ENCODE assay signal across 1 cellular context in genomic region chr3:133548090-133548489, GRCh38.
TF ChIP-seq lines count a peak whose summit lies in the region.

No MANE protein-coding gene starts in this region.

TF ChIP-seq in HepG2, 621 proteins besides CTCF, POLR2A, EP300 and RAD21:
- no peak for TF ChIP-seq ZNF124 (CRISPR knock-in tag; IDR thresholded peaks at IDR 0.05)
- TF ChIP-seq AKNA (CRISPR knock-in tag; IDR thresholded peaks at IDR 0.05; ENCODE audit: borderline replicate concordance): no peak
- no peak for TF ChIP-seq CBX2 (IDR thresholded peaks at IDR 0.05; ENCODE audit: low read depth, low read length)
- TF ChIP-seq CBX2 (CRISPR knock-in tag; IDR thresholded peaks at IDR 0.05; ENCODE audit: low read depth): no peak
- no peak for TF ChIP-seq ZFY (CRISPR knock-in tag; IDR thresholded peaks at IDR 0.05)
- no peak for TF ChIP-seq EEA1 (CRISPR knock-in tag; IDR thresholded peaks at IDR 0.05; ENCODE audit: borderline replicate concordance)
- no peak for TF ChIP-seq SATB2 (CRISPR knock-in tag; IDR thresholded peaks at IDR 0.05)
- no peak for TF ChIP-seq ADNP (CRISPR knock-in tag; IDR thresholded peaks at IDR 0.05)
- no peak for TF ChIP-seq FOXJ3 (CRISPR knock-in tag; IDR thresholded peaks at IDR 0.05; ENCODE audit: borderline replicate concordance)
- no peak for TF ChIP-seq DNMT1 (CRISPR knock-in tag; IDR thresholded peaks at IDR 0.05)
- no peak for TF ChIP-seq ZNF362 (CRISPR knock-in tag; IDR thresholded peaks at IDR 0.05; ENCODE audit: borderline replicate concordance)
- no peak for TF ChIP-seq PLRG1 (conservative IDR thresholded peaks at IDR 0.05)
- TF ChIP-seq BRF2 (CRISPR knock-in tag; IDR thresholded peaks at IDR 0.05): no peak
- no peak for TF ChIP-seq NFKBIZ (CRISPR knock-in tag; IDR thresholded peaks at IDR 0.05)
- no peak for TF ChIP-seq ZBTB40 (IDR thresholded peaks at IDR 0.05)
- no peak for TF ChIP-seq ZBTB40 (CRISPR knock-in tag; IDR thresholded peaks at IDR 0.05)
- TF ChIP-seq U2AF2 (IDR thresholded peaks at IDR 0.05; ENCODE audit: low read depth, low read length): no peak
- no peak for TF ChIP-seq E2F2 (CRISPR knock-in tag; IDR thresholded peaks at IDR 0.05; ENCODE audit: borderline replicate concordance)
- TF ChIP-seq ETV6 (CRISPR knock-in tag; conservative IDR thresholded peaks at IDR 0.05): no peak
- no peak for TF ChIP-seq ZNF230 (CRISPR knock-in tag; IDR thresholded peaks at IDR 0.05)
- TF ChIP-seq ZNF546 (CRISPR knock-in tag; conservative IDR thresholded peaks at IDR 0.05): no peak
- no peak for TF ChIP-seq MXI1 (IDR thresholded peaks at IDR 0.05; ENCODE audit: borderline replicate concordance, low read depth, low read length)
